ENCODE assay signal across 1 cellular context in genomic region chr2:156470975-156471583, GRCh38.
TF ChIP-seq lines count a peak whose summit lies in the region.

No MANE protein-coding gene starts in this region.

TF ChIP-seq in K562, 482 proteins besides CTCF, POLR2A, EP300 and RAD21 (continued from another document):
- no peak for TF ChIP-seq PBX2 (CRISPR knock-in tag; IDR thresholded peaks at IDR 0.05; ENCODE audit: low read depth)
- no peak for TF ChIP-seq PBX2 (tag; conservative IDR thresholded peaks at IDR 0.05; ENCODE audit: low read depth)
- TF ChIP-seq U2AF2 (optimal IDR thresholded peaks at IDR 0.05; ENCODE audit: low read depth, low read length), result no peak
- TF ChIP-seq NFIC (IDR thresholded peaks at IDR 0.05), result no peak
- no peak for TF ChIP-seq SIN3A (IDR thresholded peaks at IDR 0.05; ENCODE audit: borderline replicate concordance in 2 of 2, control insufficient read depth in 1 of 2, low read depth in 2 of 2, low read length in 2 of 2)
- TF ChIP-seq FOXK1 (CRISPR knock-in tag; IDR thresholded peaks at IDR 0.05; ENCODE audit: borderline replicate concordance), result no peak
- no peak for TF ChIP-seq ZNF780A (CRISPR knock-in tag; IDR thresholded peaks at IDR 0.05)
- TF ChIP-seq SRSF7 (optimal IDR thresholded peaks at IDR 0.05; ENCODE audit: low read depth, low read length), result no peak
- TF ChIP-seq BRF2 (IDR thresholded peaks at IDR 0.05; ENCODE audit: borderline replicate concordance, insufficient read depth, insufficient read length), result no peak
